ENCODE assay signal across 1 cellular context in the genomic region with DNA sequence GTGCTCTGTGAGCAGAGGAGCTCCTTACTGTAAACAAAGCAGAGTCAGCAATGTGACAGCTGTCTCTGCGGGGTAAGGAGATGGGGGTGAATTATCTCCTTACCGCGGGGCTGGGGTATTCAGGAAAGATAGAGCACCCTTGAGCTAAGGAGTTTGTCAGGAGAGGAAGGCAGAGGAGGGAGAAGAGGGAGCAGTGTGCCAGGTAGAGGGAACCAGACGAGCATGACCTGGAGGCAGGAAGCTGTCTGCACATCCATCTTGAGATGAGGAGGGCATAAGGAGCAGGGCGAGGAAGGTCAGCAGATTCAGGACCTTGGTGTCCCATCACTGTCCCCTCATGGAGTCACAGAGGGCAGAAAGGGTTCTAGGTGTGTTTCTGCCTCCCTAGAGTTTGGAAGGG.
TF ChIP-seq lines count a peak whose summit lies in the region.

No MANE protein-coding gene starts in this region.

TF ChIP-seq in H1, 55 proteins besides CTCF, POLR2A, EP300 and RAD21:
- TF ChIP-seq HDAC2 (IDR thresholded peaks at IDR 0.05; ENCODE audit: borderline replicate concordance in 1 of 2, low read depth in 2 of 2, low read length in 2 of 2), result no peak
- no peak for TF ChIP-seq SRF (IDR thresholded peaks at IDR 0.05; ENCODE audit: low read depth, low read length)
- no peak for TF ChIP-seq GABPA (IDR thresholded peaks at IDR 0.05; ENCODE audit: borderline replicate concordance, insufficient read depth, low read length)
- TF ChIP-seq HDAC6 (IDR thresholded peaks at IDR 0.05; ENCODE audit: low read depth, low read length), result no peak
- no peak for TF ChIP-seq KDM5A (IDR thresholded peaks at IDR 0.05; ENCODE audit: low read length)
- TF ChIP-seq, protein P1, sequence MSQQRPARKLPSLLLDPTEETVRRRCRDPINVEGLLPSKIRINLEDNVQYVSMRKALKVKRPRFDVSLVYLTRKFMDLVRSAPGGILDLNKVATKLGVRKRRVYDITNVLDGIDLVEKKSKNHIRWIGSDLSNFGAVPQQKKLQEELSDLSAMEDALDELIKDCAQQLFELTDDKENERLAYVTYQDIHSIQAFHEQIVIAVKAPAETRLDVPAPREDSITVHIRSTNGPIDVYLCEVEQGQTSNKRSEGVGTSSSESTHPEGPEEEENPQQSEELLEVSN (IDR thresholded peaks at IDR 0.05), result no peak
- no peak for TF ChIP-seq POU5F1 (IDR thresholded peaks at IDR 0.05; ENCODE audit: low read depth, low read length)
- TF ChIP-seq TBP (IDR thresholded peaks at IDR 0.05; ENCODE audit: low read depth, low read length), result no peak
